Comparison of ENCODE assay signal across 1 cellular context in the genomic region with DNA sequence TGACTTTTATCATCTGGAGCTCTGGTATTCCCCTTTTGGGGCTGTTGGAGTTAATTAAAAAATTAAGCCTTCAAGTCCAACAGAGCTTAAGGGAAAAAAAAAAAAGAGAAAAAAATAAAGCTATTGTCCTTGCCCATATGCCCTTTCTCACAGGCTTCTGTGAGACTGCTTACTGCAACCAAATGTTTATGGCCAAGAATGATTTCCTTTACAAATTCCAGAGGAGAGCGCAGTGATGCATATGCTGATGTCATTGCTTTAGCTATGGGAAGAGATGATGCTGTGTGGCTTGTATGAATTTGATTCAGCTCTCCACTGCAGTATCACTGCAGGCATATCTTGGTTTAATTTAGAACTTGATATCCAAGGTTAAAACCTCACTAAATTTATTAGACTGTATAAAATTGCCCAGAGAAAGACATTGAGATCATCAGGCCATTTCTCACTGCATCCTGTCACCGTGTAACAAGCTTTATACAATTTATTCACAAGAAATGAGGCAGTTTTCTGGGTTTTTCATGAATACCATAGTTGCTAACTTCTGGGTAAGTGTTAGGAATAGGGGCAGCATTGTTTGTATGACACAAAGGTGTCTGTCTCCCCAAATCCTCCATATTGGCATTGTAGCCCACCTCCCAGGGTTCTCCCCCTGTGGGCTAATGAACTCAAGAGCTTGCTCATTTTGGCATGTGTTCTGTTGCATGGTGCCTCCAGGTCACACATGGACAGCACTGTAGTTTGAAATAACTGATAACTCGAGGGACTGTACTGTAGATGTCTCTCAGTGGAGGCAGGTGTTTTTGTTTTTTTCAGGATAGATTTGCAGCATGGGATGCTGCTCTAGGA.
TF ChIP-seq lines count a peak whose summit lies in the region.

No MANE protein-coding gene starts in this region.

TF ChIP-seq in SK-N-SH, 30 proteins besides CTCF, POLR2A, EP300 and RAD21 (continued from another document):
- TF ChIP-seq, protein P1, sequence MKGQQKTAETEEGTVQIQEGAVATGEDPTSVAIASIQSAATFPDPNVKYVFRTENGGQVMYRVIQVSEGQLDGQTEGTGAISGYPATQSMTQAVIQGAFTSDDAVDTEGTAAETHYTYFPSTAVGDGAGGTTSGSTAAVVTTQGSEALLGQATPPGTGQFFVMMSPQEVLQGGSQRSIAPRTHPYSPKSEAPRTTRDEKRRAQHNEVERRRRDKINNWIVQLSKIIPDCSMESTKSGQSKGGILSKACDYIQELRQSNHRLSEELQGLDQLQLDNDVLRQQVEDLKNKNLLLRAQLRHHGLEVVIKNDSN (IDR thresholded peaks at IDR 0.05; ENCODE audit: borderline replicate concordance, low read depth), result no peak
- TF ChIP-seq, protein P2, sequence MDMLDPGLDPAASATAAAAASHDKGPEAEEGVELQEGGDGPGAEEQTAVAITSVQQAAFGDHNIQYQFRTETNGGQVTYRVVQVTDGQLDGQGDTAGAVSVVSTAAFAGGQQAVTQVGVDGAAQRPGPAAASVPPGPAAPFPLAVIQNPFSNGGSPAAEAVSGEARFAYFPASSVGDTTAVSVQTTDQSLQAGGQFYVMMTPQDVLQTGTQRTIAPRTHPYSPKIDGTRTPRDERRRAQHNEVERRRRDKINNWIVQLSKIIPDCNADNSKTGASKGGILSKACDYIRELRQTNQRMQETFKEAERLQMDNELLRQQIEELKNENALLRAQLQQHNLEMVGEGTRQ (IDR thresholded peaks at IDR 0.05; ENCODE audit: borderline replicate concordance, low read depth, low read length), result no peak
- TF ChIP-seq, protein P3, sequence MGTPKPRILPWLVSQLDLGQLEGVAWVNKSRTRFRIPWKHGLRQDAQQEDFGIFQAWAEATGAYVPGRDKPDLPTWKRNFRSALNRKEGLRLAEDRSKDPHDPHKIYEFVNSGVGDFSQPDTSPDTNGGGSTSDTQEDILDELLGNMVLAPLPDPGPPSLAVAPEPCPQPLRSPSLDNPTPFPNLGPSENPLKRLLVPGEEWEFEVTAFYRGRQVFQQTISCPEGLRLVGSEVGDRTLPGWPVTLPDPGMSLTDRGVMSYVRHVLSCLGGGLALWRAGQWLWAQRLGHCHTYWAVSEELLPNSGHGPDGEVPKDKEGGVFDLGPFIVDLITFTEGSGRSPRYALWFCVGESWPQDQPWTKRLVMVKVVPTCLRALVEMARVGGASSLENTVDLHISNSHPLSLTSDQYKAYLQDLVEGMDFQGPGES (IDR thresholded peaks at IDR 0.05; ENCODE audit: low read depth, low read length), result no peak
- TF ChIP-seq GABPA (IDR thresholded peaks at IDR 0.05; ENCODE audit: low read depth), result no peak
- TF ChIP-seq JUND (IDR thresholded peaks at IDR 0.05), result peak; percentile 22; the same call in 1 of the 2 replicates
- no peak for TF ChIP-seq EZH2phosphoT487 (IDR thresholded peaks at IDR 0.05; ENCODE audit: borderline replicate concordance, low read depth)
- TF ChIP-seq, protein P4, sequence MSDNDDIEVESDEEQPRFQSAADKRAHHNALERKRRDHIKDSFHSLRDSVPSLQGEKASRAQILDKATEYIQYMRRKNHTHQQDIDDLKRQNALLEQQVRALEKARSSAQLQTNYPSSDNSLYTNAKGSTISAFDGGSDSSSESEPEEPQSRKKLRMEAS (IDR thresholded peaks at IDR 0.05; ENCODE audit: low read depth), result 0 out of 2 replicates have a peak, but pooled peaks have one; percentile 26
- peak; percentile 15; the same call in 1 of the 2 replicates for TF ChIP-seq FOSL2 (IDR thresholded peaks at IDR 0.05; ENCODE audit: borderline replicate concordance, low read depth)
- TF ChIP-seq RCOR1 (IDR thresholded peaks at IDR 0.05; ENCODE audit: low read length), result peak; percentile 97
- peak; percentile 82 for TF ChIP-seq GATA2 (CRISPR knock-in tag; IDR thresholded peaks at IDR 0.05)
- no peak for TF ChIP-seq MEF2A (IDR thresholded peaks at IDR 0.05; ENCODE audit: borderline replicate concordance, low read depth)
- TF ChIP-seq POLR2AphosphoS5 (IDR thresholded peaks at IDR 0.05; ENCODE audit: low read depth, low read length), result peak; percentile 46; the same call in 1 of the 2 replicates
- 0 out of 2 replicates have a peak, but pooled peaks have one; percentile 46 for TF ChIP-seq TEAD4 (IDR thresholded peaks at IDR 0.05; ENCODE audit: borderline replicate concordance, insufficient read depth)
- TF ChIP-seq FOXJ3 (CRISPR knock-in tag; IDR thresholded peaks at IDR 0.05), result 0 out of 2 replicates have a peak, but pooled peaks have one; percentile 18
- TF ChIP-seq FOXM1 (IDR thresholded peaks at IDR 0.05; ENCODE audit: low read depth), result no peak
- TF ChIP-seq, protein P5, sequence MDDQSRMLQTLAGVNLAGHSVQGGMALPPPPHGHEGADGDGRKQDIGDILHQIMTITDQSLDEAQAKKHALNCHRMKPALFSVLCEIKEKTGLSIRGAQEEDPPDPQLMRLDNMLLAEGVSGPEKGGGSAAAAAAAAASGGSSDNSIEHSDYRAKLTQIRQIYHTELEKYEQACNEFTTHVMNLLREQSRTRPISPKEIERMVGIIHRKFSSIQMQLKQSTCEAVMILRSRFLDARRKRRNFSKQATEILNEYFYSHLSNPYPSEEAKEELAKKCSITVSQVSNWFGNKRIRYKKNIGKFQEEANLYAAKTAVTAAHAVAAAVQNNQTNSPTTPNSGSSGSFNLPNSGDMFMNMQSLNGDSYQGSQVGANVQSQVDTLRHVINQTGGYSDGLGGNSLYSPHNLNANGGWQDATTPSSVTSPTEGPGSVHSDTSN (IDR thresholded peaks at IDR 0.05), result peak; percentile 59
- no peak for TF ChIP-seq YY1 (IDR thresholded peaks at IDR 0.05; ENCODE audit: low read depth)
- no peak for TF ChIP-seq RXRA (IDR thresholded peaks at IDR 0.05; ENCODE audit: borderline replicate concordance, low read depth)
- no peak for TF ChIP-seq NFIC (IDR thresholded peaks at IDR 0.05; ENCODE audit: borderline replicate concordance)
- 0 out of 2 replicates have a peak, but pooled peaks have one; percentile 7 for TF ChIP-seq SMC3 (IDR thresholded peaks at IDR 0.05; ENCODE audit: low read depth, low read length)
- peak; percentile 85 for TF ChIP-seq TCF12 (IDR thresholded peaks at IDR 0.05)
TF ChIP-seq in SK-N-SH: peak in this region for 14.
